9 cellular contexts compared by ENCODE assay signal in the genomic region with DNA sequence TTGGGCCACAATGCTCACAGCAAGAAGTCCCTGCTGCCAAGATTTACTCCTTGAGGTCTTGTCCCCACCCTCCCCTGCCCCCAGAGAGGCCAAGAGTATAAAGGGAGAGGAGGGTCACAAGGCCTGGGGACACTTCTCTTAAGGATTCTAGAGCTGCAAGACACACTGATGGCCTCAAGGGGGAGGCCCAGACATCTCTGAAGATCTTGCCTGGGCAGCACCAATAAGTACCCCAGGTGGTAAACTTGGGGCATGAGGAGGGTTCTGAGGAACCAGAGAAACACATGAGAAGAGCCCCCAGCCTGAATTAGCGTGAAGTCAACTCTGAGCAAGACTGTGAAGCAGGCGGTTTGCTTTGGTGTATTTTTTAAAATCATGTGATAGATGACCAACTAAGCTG. TPM values are rescaled to one million over a fixed set of nuclear protein-coding genes. Genes with fewer than 3 reads are reported as not detected.
DNase-seq lines count a peak whose midpoint lies in the region; ATAC-seq and TF ChIP-seq lines count a peak whose summit lies in the region.
"Had no signal": no experiment of that assay in that cellular context is flagged by ENCODE, and none has a peak within 500 bp of the region (broad histone marks: within the 10 kb centered on the region; RNA-seq: fewer than 3 reads in every experiment).

No MANE protein-coding gene starts in this region.

- CTCF ChIA-PET in A673 (lab: Charles Lee), result interaction anchor here (0.5 to 0.6 kb wide), 2 partner anchors 99 to 223 kb away, joined by 4 to 5 read pairs; no protein-coding TSS in a partner anchor

- DNase-seq in A673 (ENCODE audit: low spot score) (no peak), OCI-M1 (lab: John Stamatoyannopoulos, UW) (peak; percentile 25), fibroblast of pulmonary artery (ENCODE audit: low read depth) (no peak)
- no peak for DNase-seq in natural killer cell treated with Interleukin-12 subunit alpha and Interleukin-12 subunit beta and Interleukin-15 and Interleukin-18, amount 100 ng/mL, for 72 hours (ENCODE audit: low spot score)
- DNase-seq: DMS79 had no signal

- intact Hi-C loops in A673 (cut with micrococcal nuclease; ENCODE audit: unreplicated experiment), result no loop called here

- peaks cover 0 to 2% of the 10 kb centered on the region in 2 donors for H3K27me3 Mint-ChIP-seq in natural killer cell treated with Interleukin-12 subunit alpha and Interleukin-12 subunit beta and Interleukin-15 and Interleukin-18, amount 100 ng/mL, for 72 hours

- no peaks in the 10 kb centered on the region for H3K9me3 ChIP-seq in A673 (ENCODE audit: low read depth, low read length, poor library complexity, severe bottlenecking)

- no peak overlapping the region for H3K27ac ChIP-seq in A673 (ENCODE audit: low read depth, low read length, poor library complexity, severe bottlenecking)

- H3K36me3 ChIP-seq in A673 (ENCODE audit: insufficient read depth, low read length, poor library complexity, severe bottlenecking), result no peaks in the 10 kb centered on the region

- H3K4me1 Mint-ChIP-seq in natural killer cell treated with Interleukin-12 subunit alpha and Interleukin-12 subunit beta and Interleukin-15 and Interleukin-18, amount 100 ng/mL, for 72 hours (ENCODE audit: low read depth in 2 of 2), result no peaks in the 10 kb centered on the region

- no peak overlapping the region for H3K4me3 Mint-ChIP-seq in natural killer cell treated with Interleukin-12 subunit alpha and Interleukin-12 subunit beta and Interleukin-15 and Interleukin-18, amount 100 ng/mL, for 72 hours

- H3K4me1 ChIP-seq in A673 (ENCODE audit: insufficient read depth, low read length, poor library complexity, severe bottlenecking), result no peaks in the 10 kb centered on the region

- H3K27me3 ChIP-seq in A673 (replicated peaks; ENCODE audit: insufficient read depth, low read depth, low read length, poor library complexity), result peaks cover 25% of the 10 kb centered on the region

- no TSS peak for BruUV-seq in A673 (replicated peaks; lab: Mats Ljungman, UMichigan)

- peak; percentile 44 for TF ChIP-seq CTCF in A673 (conservative IDR thresholded peaks at IDR 0.05; ENCODE audit: low read depth, low read length)
- peak; percentile 68 for TF ChIP-seq CTCF in GM12873 (IDR thresholded peaks at IDR 0.05; ENCODE audit: insufficient read depth, low read depth, low read length, missing control alignments)
- TF ChIP-seq CTCF in fibroblast of pulmonary artery (IDR thresholded peaks at IDR 0.05; ENCODE audit: low read length, missing control alignments), result peak; percentile 43

- no peak for ATAC-seq in natural killer cell treated with Interleukin-12 subunit alpha and Interleukin-12 subunit beta and Interleukin-15 and Interleukin-18, amount 100 ng/mL, for 72 hours
- ATAC-seq in HG03460 (IDR thresholded peaks at IDR 0.05; ENCODE audit: unreplicated experiment) (no peak), HG03354 (IDR thresholded peaks at IDR 0.05; ENCODE audit: poor library complexity, severe bottlenecking, unreplicated experiment) (no peak), GM21576 (IDR thresholded peaks at IDR 0.05; ENCODE audit: unreplicated experiment) (no peak)

- no peak overlapping the region for H3K4me3 ChIP-seq in A673 (ENCODE audit: low read depth, low read length, poor library complexity, severe bottlenecking)
- no peak overlapping the region for H3K4me3 ChIP-seq in fibroblast of pulmonary artery (replicated peaks; ENCODE audit: low read depth, low read length)

- H3K9me3 Mint-ChIP-seq in natural killer cell treated with Interleukin-12 subunit alpha and Interleukin-12 subunit beta and Interleukin-15 and Interleukin-18, amount 100 ng/mL, for 72 hours, result no peaks in the 10 kb centered on the region

- no peaks in the 10 kb centered on the region for H3K36me3 Mint-ChIP-seq in natural killer cell treated with Interleukin-12 subunit alpha and Interleukin-12 subunit beta and Interleukin-15 and Interleukin-18, amount 100 ng/mL, for 72 hours

- POLR2A ChIA-PET in A673 (lab: Charles Lee; ENCODE audit: low non-redundant PET), result no interaction called here

- no peak overlapping the region for H3K27ac Mint-ChIP-seq in natural killer cell treated with Interleukin-12 subunit alpha and Interleukin-12 subunit beta and Interleukin-15 and Interleukin-18, amount 100 ng/mL, for 72 hours

RNA-seq across cellular contexts. Expression of a gene that starts 26.8 kb away (rescaled TPM):
- total RNA-seq in A673 (2021), result 79.4 and 81.9 TPM in 2 replicates
- total RNA-seq in natural killer cell treated with Interleukin-12 subunit alpha and Interleukin-12 subunit beta and Interleukin-15 and Interleukin-18, amount 100 ng/mL, for 72 hours, result 100 to 1,000 TPM in 1 of 2 donors, 10 to 100 TPM in 1; 60.1 to 104 TPM

RNA-seq across cellular contexts. Expression of a gene that starts 53.0 kb away (rescaled TPM):
- 0.06 and 0.17 TPM in 2 replicates for total RNA-seq in A673 (2021)
- total RNA-seq in natural killer cell treated with Interleukin-12 subunit alpha and Interleukin-12 subunit beta and Interleukin-15 and Interleukin-18, amount 100 ng/mL, for 72 hours, result 1 to 10 TPM; 1.7 to 3.3 TPM
